Comparison of ENCODE assay signal across 8 cellular contexts in genomic region chr13:60398438-60398891, GRCh38. TPM values are rescaled to one million over a fixed set of nuclear protein-coding genes. Genes with fewer than 3 reads are reported as not detected.
A peak's percentile ranks its signal among the peaks of the same experiment; 100 is the strongest.
DNase-seq lines count a peak whose midpoint lies in the region; ATAC-seq and TF ChIP-seq lines count a peak whose summit lies in the region.

No MANE protein-coding gene starts in this region.

- peaks cover 0 to 15% (median 2%) of the 10 kb centered on the region in 3 donors for H3K36me3 Mint-ChIP-seq in CD8-positive, alpha-beta memory T cell
- H3K36me3 Mint-ChIP-seq in endodermal cell (ENCODE audit: low read depth): no peaks in the 10 kb centered on the region

- H3K27me3 Mint-ChIP-seq in CD8-positive, alpha-beta memory T cell: no peaks in the 10 kb centered on the region
- peaks cover 2% of the 10 kb centered on the region for H3K27me3 Mint-ChIP-seq in endodermal cell (ENCODE audit: insufficient read depth)

- TF ChIP-seq CTCF in OCI-LY1 (IDR thresholded peaks at IDR 0.05; ENCODE audit: low read length) (no peak), endodermal cell (conservative IDR thresholded peaks at IDR 0.05) (no peak), osteoblast (IDR thresholded peaks at IDR 0.05; ENCODE audit: extremely low read depth, low read depth, low read length) (no peak)

- peak overlapping the region; percentile 60 for H3K27ac ChIP-seq in CD8-positive, alpha-beta memory T cell (ENCODE audit: low read depth, low read length)
- no peak overlapping the region for H3K27ac ChIP-seq in OCI-LY1 (ENCODE audit: low read depth, low read length, poor library complexity, severe bottlenecking)
- H3K27ac ChIP-seq in endodermal cell (ENCODE audit: low read depth, low read length): no peak overlapping the region
- peak overlapping the region; percentile 87 for H3K27ac ChIP-seq in osteoblast (ENCODE audit: low read depth, low read length)

- H3K4me2 ChIP-seq in OCI-LY1 (ENCODE audit: low read length) (peak overlapping the region; percentile 84), osteoblast (ENCODE audit: insufficient read depth, low read length) (peak overlapping the region; percentile 98)

- H3K36me3 ChIP-seq in CD8-positive, alpha-beta memory T cell (ENCODE audit: insufficient read depth, low read length): no peaks in the 10 kb centered on the region
- no peaks in the 10 kb centered on the region for H3K36me3 ChIP-seq in OCI-LY1 (ENCODE audit: insufficient read depth, low read length)
- H3K36me3 ChIP-seq in endodermal cell (ENCODE audit: control insufficient read depth, insufficient read depth, low read length): no peaks in the 10 kb centered on the region
- no peaks in the 10 kb centered on the region for H3K36me3 ChIP-seq in osteoblast (ENCODE audit: insufficient read depth, low read length)

- CTCF ChIA-PET in CD8-positive, alpha-beta memory T cell (lab: Charles Lee): interaction anchor here (1.2 to 2.3 kb wide), 3 partner anchors 19 to 33 kb away, joined by 4 to 11 read pairs (median 4); no protein-coding TSS in a partner anchor

- peaks cover 23% of the 10 kb centered on the region for H3K4me1 ChIP-seq in CD8-positive, alpha-beta memory T cell (ENCODE audit: insufficient read depth, low read length)
- peaks cover 25% of the 10 kb centered on the region for H3K4me1 ChIP-seq in OCI-LY1 (ENCODE audit: insufficient read depth, low read length, severe bottlenecking)
- H3K4me1 ChIP-seq in endodermal cell (ENCODE audit: control insufficient read depth, insufficient read depth, low read length): peaks cover 11% of the 10 kb centered on the region
- peaks cover 24% of the 10 kb centered on the region for H3K4me1 ChIP-seq in osteoblast (ENCODE audit: insufficient read depth, low read length)

- no peak for DNase-seq in CD8-positive, alpha-beta memory T cell
- DNase-seq in endodermal cell (no peak), osteoblast (ENCODE audit: insufficient read length, low spot score, missing footprints) (no peak), NCI-H187 (lab: John Stamatoyannopoulos, UW) (no peak), iPS-NIHi7 (ENCODE audit: extremely low spot score) (no peak), DMS114 treated with DMSO at 0.1 percent for 48 hours (lab: John Stamatoyannopoulos, UW; ENCODE audit: unreplicated experiment) (no peak)

- H3K9me3 ChIP-seq in CD8-positive, alpha-beta memory T cell (ENCODE audit: low read length): no peaks in the 10 kb centered on the region
- H3K9me3 ChIP-seq in OCI-LY1 (ENCODE audit: low read length) (no peaks in the 10 kb centered on the region), endodermal cell (ENCODE audit: control insufficient read depth, low read length) (no peaks in the 10 kb centered on the region), osteoblast (ENCODE audit: low read depth, low read length) (no peaks in the 10 kb centered on the region)

- H3K27me3 ChIP-seq in CD8-positive, alpha-beta memory T cell (ENCODE audit: insufficient read depth, low read length, poor library complexity, severe bottlenecking): no peaks in the 10 kb centered on the region
- H3K27me3 ChIP-seq in OCI-LY1 (ENCODE audit: insufficient read depth, low read length) (no peaks in the 10 kb centered on the region), endodermal cell (ENCODE audit: control insufficient read depth, insufficient read depth, low read length, poor library complexity, severe bottlenecking) (no peaks in the 10 kb centered on the region), osteoblast (ENCODE audit: insufficient read depth, low read length) (no peaks in the 10 kb centered on the region)

- WGBS in endodermal cell (ENCODE audit: insufficient coverage in 1 of 2, insufficient read length in 1 of 2), 2 experiments: 85 to 100% methylated on average over 1 to 6 of the region's 6 CpGs

- peaks cover 36 to 56% (median 48%) of the 10 kb centered on the region in 3 donors for H3K4me1 Mint-ChIP-seq in CD8-positive, alpha-beta memory T cell
- H3K4me1 Mint-ChIP-seq in endodermal cell: peaks cover 33% of the 10 kb centered on the region

- no peak for ATAC-seq in GM19463 (IDR thresholded peaks at IDR 0.05; ENCODE audit: unreplicated experiment)

- H3K9ac ChIP-seq in OCI-LY1 (ENCODE audit: low read length) (peak overlapping the region; percentile 72), endodermal cell (ENCODE audit: extremely low read depth, low read length, poor library complexity, severe bottlenecking) (peak overlapping the region; percentile 67)

- no peaks in the 10 kb centered on the region for H3F3A ChIP-seq in OCI-LY1 (ENCODE audit: insufficient read depth, low read length)

- POLR2A ChIA-PET in CD8-positive, alpha-beta memory T cell (lab: Charles Lee): no interaction called here

- H3K9me3 Mint-ChIP-seq in CD8-positive, alpha-beta memory T cell: no peaks in the 10 kb centered on the region
- H3K9me3 Mint-ChIP-seq in endodermal cell: no peaks in the 10 kb centered on the region

- H3K79me2 ChIP-seq in OCI-LY1 (ENCODE audit: insufficient read depth, low read length) (0 out of 2 replicates have a peak, but pooled peaks cover 2% of the 10 kb centered on the region), osteoblast (ENCODE audit: insufficient read depth, low read length) (peaks cover 44% of the 10 kb centered on the region)

- H4K20me1 ChIP-seq in OCI-LY1 (ENCODE audit: insufficient read depth, low read length): no peaks in the 10 kb centered on the region
- H4K20me1 ChIP-seq in osteoblast (ENCODE audit: insufficient read depth, low read length): no peaks in the 10 kb centered on the region

- peak overlapping the region; percentile 90 to 99 (median 97) for H3K27ac Mint-ChIP-seq in CD8-positive, alpha-beta memory T cell
- H3K27ac Mint-ChIP-seq in endodermal cell: peak overlapping the region; percentile 92

- peak overlapping the region; percentile 51 for H3K4me3 ChIP-seq in CD8-positive, alpha-beta memory T cell (ENCODE audit: low read length)
- H3K4me3 ChIP-seq in OCI-LY1 (ENCODE audit: low read depth, low read length, poor library complexity, severe bottlenecking) (peak overlapping the region; percentile 74), endodermal cell (ENCODE audit: low read length) (peak overlapping the region; percentile 87), osteoblast (ENCODE audit: insufficient read depth, low read length) (peak overlapping the region; percentile 77)

- no peaks in the 10 kb centered on the region for H3K9me2 ChIP-seq in OCI-LY1 (ENCODE audit: low read depth, low read length)

- H3K4me3 Mint-ChIP-seq in CD8-positive, alpha-beta memory T cell: peak overlapping the region; percentile 90 to 99 (median 94)
- H3K4me3 Mint-ChIP-seq in endodermal cell: peak overlapping the region; percentile 82

- H2AFZ ChIP-seq in OCI-LY1 (ENCODE audit: low read length): no peak overlapping the region
- H2AFZ ChIP-seq in osteoblast (ENCODE audit: low read length): peak overlapping the region; percentile 96

RNA-seq across cellular contexts. Expression of gene TDRD3, which starts 1.4 kb away (rescaled TPM):
- 10 to 100 TPM; 21.2 to 22.7 TPM for total RNA-seq in CD8-positive, alpha-beta memory T cell
- 8.7 TPM for polyA plus RNA-seq in CD8-positive, alpha-beta memory T cell
- 10 to 100 TPM; 25.3 to 36.1 TPM for total RNA-seq in endodermal cell
- 24.7 TPM for polyA plus RNA-seq in endodermal cell (2013, experiment 1 of 2)
- 23.7 TPM for polyA plus RNA-seq in endodermal cell (2013, experiment 2 of 2)
- total RNA-seq in osteoblast: 33.3 and 33.7 TPM in 2 replicates

Comparison
In these comparisons a context has a peak if more than half of its experiments do, and no peak if none do; other contexts are left out.
1. H3K27ac ChIP-seq: peak in CD8-positive, alpha-beta memory T cell (single experiment) and osteoblast (single experiment); none in OCI-LY1 (single experiment) and endodermal cell (single experiment).
2. Peak in every context shown above with its lines, with median percentiles within 50 percentile points of each other: H3K4me3 ChIP-seq.